ENCODE assay signal across 24 cellular contexts in genomic region chr21:24444736-24445135, GRCh38.
DNase-seq lines count a peak whose midpoint lies in the region; ATAC-seq, FAIRE-seq and TF ChIP-seq lines count a peak whose summit lies in the region.
"Had no signal": no experiment of that assay in that cellular context is flagged by ENCODE, and none has a peak within 500 bp of the region (broad histone marks: within the 10 kb centered on the region; RNA-seq: fewer than 3 reads in every experiment).

No MANE protein-coding gene starts in this region.

- H3K27ac ChIP-seq in kidney (ENCODE audit: low read depth in 2 of 2, low read length in 2 of 2) (no peak overlapping the region), body of pancreas (no peak overlapping the region)
- H3K27ac ChIP-seq: A549; BLaER1 treated with 17β-estradiol and CSF1 and Interleukin-3, amounts not matched to agents 10 nM and 100 nM; C4-2B had no signal

- no peak for DNase-seq in kidney
- no peak for DNase-seq in NCI-H345 (lab: John Stamatoyannopoulos, UW)
- no peak for DNase-seq in body of pancreas
- no peak for DNase-seq in COLO668 (lab: John Stamatoyannopoulos, UW; ENCODE audit: unreplicated experiment)
- DNase-seq: 8988T; AML-193; CD4-positive, alpha-beta T cell; CD8-positive, alpha-beta T cell; COR-L47; DMS 273 treated with DMSO at 0.1 percent for 48 hours; DMS153; DMS53; DMS79; DND-41; EL; GDM1 had no signal

- no peaks in the 10 kb centered on the region for H3K4me1 ChIP-seq in kidney (ENCODE audit: control insufficient read depth in 1 of 2, insufficient read depth in 1 of 2, low read depth in 1 of 2, low read length in 2 of 2)
- no peaks in the 10 kb centered on the region for H3K4me1 ChIP-seq in body of pancreas
- H3K4me1 ChIP-seq: A549; BLaER1 treated with 17β-estradiol and CSF1 and Interleukin-3, amounts not matched to agents 10 nM and 100 nM had no signal

- H3K27me3 ChIP-seq in body of pancreas: no peaks in the 10 kb centered on the region
- H3K27me3 ChIP-seq: BLaER1 treated with 17β-estradiol and CSF1 and Interleukin-3, amounts not matched to agents 10 nM and 100 nM had no signal

- H3K9me3 ChIP-seq in kidney (ENCODE audit: control insufficient read depth in 1 of 2, low read length in 2 of 2) (no peaks in the 10 kb centered on the region), body of pancreas (no peaks in the 10 kb centered on the region)
- H3K9me3 ChIP-seq: A549; BLaER1 treated with 17β-estradiol and CSF1 and Interleukin-3, amounts not matched to agents 10 nM and 100 nM had no signal

- no peak for TF ChIP-seq POLR2A in body of pancreas (IDR thresholded peaks at IDR 0.05)

- peak; percentile 23 for FAIRE-seq in kidney (lab: Jason Lieb, UNC)
- FAIRE-seq: A549, GM12878, GM12892, GM18507 had no signal

- intact Hi-C loops in kidney (cut with DNase I): no loop called here
- intact Hi-C loops in body of pancreas (cut with DNase I): no loop called here

- H3K4me3 ChIP-seq in kidney (ENCODE audit: low read length in 2 of 2) (no peak overlapping the region), body of pancreas (no peak overlapping the region)
- H3K4me3 ChIP-seq: A549; BLaER1 treated with 17β-estradiol and CSF1 and Interleukin-3, amounts not matched to agents 10 nM and 100 nM; GM12878 had no signal

- TF ChIP-seq CTCF in kidney (IDR thresholded peaks at IDR 0.05; ENCODE audit: borderline replicate concordance, extremely low read depth, insufficient read depth) (no peak), body of pancreas (IDR thresholded peaks at IDR 0.05) (no peak)

- no peak overlapping the region for H3K9ac ChIP-seq in kidney (ENCODE audit: low read length in 2 of 2)
- H3K9ac ChIP-seq: BLaER1 treated with 17β-estradiol and CSF1 and Interleukin-3, amounts not matched to agents 10 nM and 100 nM had no signal

- H3K36me3 ChIP-seq in kidney (ENCODE audit: control insufficient read depth in 1 of 2, insufficient read depth in 2 of 2, low read length in 2 of 2): no peaks in the 10 kb centered on the region
- H3K36me3 ChIP-seq in body of pancreas (replicated peaks in 1 of 2; ENCODE audit: insufficient read depth in 1 of 2, low read depth in 2 of 2): no peaks in the 10 kb centered on the region
- H3K36me3 ChIP-seq: BLaER1 treated with 17β-estradiol and CSF1 and Interleukin-3, amounts not matched to agents 10 nM and 100 nM had no signal

- ATAC-seq in GM18858 (IDR thresholded peaks at IDR 0.05; ENCODE audit: unreplicated experiment) (peak; percentile 45), HG02852 (IDR thresholded peaks at IDR 0.05; ENCODE audit: unreplicated experiment) (peak; percentile 44), body of pancreas (no peak)
- ATAC-seq: A549; CD8-positive, alpha-beta T cell; GM12878 had no signal
